In genomic region chr19:10517361-10517759, GRCh38 we compare ENCODE assay signal across 8 cellular contexts. TPM values are rescaled to one million over a fixed set of nuclear protein-coding genes. Genes with fewer than 3 reads are reported as not detected.
DNase-seq lines count a peak whose midpoint lies in the region; ATAC-seq and TF ChIP-seq lines count a peak whose summit lies in the region.

Gene S1PR5, minus strand, starts transcription at chr19:10517447. Its CDS starts 2,436 bp downstream, at chr19:10515011.

- DNase-seq in DMS 273 (lab: John Stamatoyannopoulos, UW; ENCODE audit: unreplicated experiment) (peak; percentile 73), DMS 273 treated with DMSO at 0.1 percent for 48 hours (lab: John Stamatoyannopoulos, UW) (no peak), NCI-H146 treated with DMSO at 0.1 percent for 48 hours (lab: John Stamatoyannopoulos, UW; ENCODE audit: unreplicated experiment) (peak; percentile 19), mammary epithelial cell (no peak), left lung (peak in 1 of 2 donors; percentile 80), upper lobe of left lung (peak in 1 of 2 donors; percentile 88), NCI-H1436 treated with DMSO at 0.1 percent for 48 hours (lab: John Stamatoyannopoulos, UW) (no peak)
- no peak for DNase-seq in stimulated activated CD4-positive, alpha-beta T cell treated with anti-CD3 and anti-CD28 coated beads, Interleukin-12 subunit alpha, Interleukin-12 subunit beta, amount 100 ng/mL, for 4 hours

- H3K27ac ChIP-seq in mammary epithelial cell (ENCODE audit: insufficient read depth, low read depth, low read length) (peak within 1 kb of the TSS; percentile 6), left lung (no peak within 1 kb of the TSS), upper lobe of left lung (peak within 1 kb of the TSS in 2 of 4 donors; percentile 4 to 36)

- ATAC-seq in left lung (peak; percentile 44), upper lobe of left lung (ENCODE audit: low FRiP score in 2 of 2) (peak in 1 of 2 donors; percentile 49)

- peak within 1 kb of the TSS; percentile 99 for H3K4me2 ChIP-seq in mammary epithelial cell (ENCODE audit: insufficient read depth, low read depth, low read length)

- 3% methylated on average over 7 of the region's 39 CpGs for WGBS in mammary epithelial cell (ENCODE audit: low coverage, missing lambda C conversion rate)
- 5 to 20% methylated on average over 1 to 28 of the region's 39 CpGs for WGBS in upper lobe of left lung, 2 donors

- in situ Hi-C loops in mammary epithelial cell (cut with MboI; ENCODE audit: low sequenced_read_pairs in 2 of 2), result no loop called here

- no TSS peak for BruUV-seq in mammary epithelial cell (replicated peaks; lab: Mats Ljungman, UMichigan)

- H2AFZ ChIP-seq in mammary epithelial cell (ENCODE audit: low read depth, low read length), result peak within 1 kb of the TSS; percentile 94

- H3K4me1 ChIP-seq in mammary epithelial cell (ENCODE audit: insufficient read depth, low read length), result peaks cover 24% of the 10 kb centered on the region
- peaks cover 11 to 29% of the 10 kb centered on the region in 2 donors for H3K4me1 ChIP-seq in left lung
- H3K4me1 ChIP-seq in upper lobe of left lung, result peaks cover 17 to 38% (median 22%) of the 10 kb centered on the region in 4 donors

- no peaks in the 10 kb centered on the region for H4K20me1 ChIP-seq in mammary epithelial cell (ENCODE audit: insufficient read depth, low read length)

- no peaks in the 10 kb centered on the region for H3K27me3 ChIP-seq in mammary epithelial cell (ENCODE audit: insufficient read depth, low read length)
- H3K27me3 ChIP-seq in left lung, result peaks cover 60 to 100% of the 10 kb centered on the region in 2 donors
- peaks cover 3 to 46% (median 31%) of the 10 kb centered on the region in 4 donors for H3K27me3 ChIP-seq in upper lobe of left lung

- H3K9me3 ChIP-seq in mammary epithelial cell (replicated peaks; ENCODE audit: insufficient read depth, low read length) (no peaks in the 10 kb centered on the region), left lung (no peaks in the 10 kb centered on the region), upper lobe of left lung (no peaks in the 10 kb centered on the region)

- CTCF ChIA-PET in mammary epithelial cell (lab: Charles Lee; ENCODE audit: low non-redundant PET), result interaction anchor here (0.5 kb wide), 1 partner anchor 177 kb away, joined by 18 read pairs; no protein-coding TSS in a partner anchor

- TF ChIP-seq CTCF in mammary epithelial cell (conservative IDR thresholded peaks at IDR 0.05 in 1 of 2, IDR thresholded peaks at IDR 0.05 in 1 of 2; ENCODE audit: extremely low read depth in 1 of 2, insufficient read depth in 1 of 2, low read depth in 1 of 2, low read length in 2 of 2), result no peak
- TF ChIP-seq CTCF in left lung (IDR thresholded peaks at IDR 0.05), result no peak
- TF ChIP-seq CTCF in upper lobe of left lung (IDR thresholded peaks at IDR 0.05), result no peak

- H3K36me3 ChIP-seq in mammary epithelial cell (ENCODE audit: insufficient read depth, low read length) (no peaks in the 10 kb centered on the region), left lung (no peaks in the 10 kb centered on the region), upper lobe of left lung (no peaks in the 10 kb centered on the region)

- dilution Hi-C loops in mammary epithelial cell (cut with HindIII; ENCODE audit: low sequenced_read_pairs), result loop anchor here (10.0 kb wide), 1 partner anchor 113 kb away; the partner anchor contains the start of gene CDC37

- H3K9ac ChIP-seq in mammary epithelial cell (ENCODE audit: insufficient read depth, low read length), result no peak within 1 kb of the TSS

- H3K4me3 ChIP-seq in mammary epithelial cell (replicated peaks in 1 of 3; ENCODE audit: insufficient read depth in 1 of 3, low read depth in 2 of 3, low read length in 3 of 3), result peak within 1 kb of the TSS; percentile 65 to 69 (median 66)
- H3K4me3 ChIP-seq in left lung, result peak within 1 kb of the TSS; percentile 26 to 29
- peak within 1 kb of the TSS; percentile 8 to 40 (median 32) for H3K4me3 ChIP-seq in upper lobe of left lung

- H3K79me2 ChIP-seq in mammary epithelial cell (ENCODE audit: insufficient read depth, low read length), result peaks cover 3% of the 10 kb centered on the region

- intact Hi-C loops in mammary epithelial cell (cut with micrococcal nuclease) (loop anchor here (2.0 kb wide), 1 partner anchor 15 kb away; the partner anchor contains the start of gene KEAP1), left lung (cut with DNase I) (no loop called here)

- TF ChIP-seq EP300 in upper lobe of left lung (IDR thresholded peaks at IDR 0.05), result no peak

- no peak for TF ChIP-seq POLR2A in upper lobe of left lung (IDR thresholded peaks at IDR 0.05)

RNA-seq across cellular contexts. Expression of gene S1PR5, which starts in this region (rescaled TPM):
- total RNA-seq in mammary epithelial cell (10 to 100 TPM in 1 of 2 donors, 1 to 10 TPM in 1; 8.5 to 12.2 TPM), left lung (1 to 10 TPM in 1 of 2 donors, under 1 TPM in 1; 0.92 to 1.8 TPM), upper lobe of left lung (1 to 10 TPM in 4 of 6 donors, under 1 TPM in 2; 0.49 to 2.7 (median 1.8) TPM)
- polyA plus RNA-seq in mammary epithelial cell, result 4.0 TPM
- polyA minus RNA-seq in mammary epithelial cell, result 1.5 TPM

Comparison
In these comparisons a context has a peak if more than half of its experiments do, and no peak if none do; other contexts are left out.
1. DNase-seq: peak in DMS 273 (single experiment) and NCI-H146 treated with DMSO at 0.1 percent for 48 hours (single experiment); none in DMS 273 treated with DMSO at 0.1 percent for 48 hours (single experiment), mammary epithelial cell (single experiment), NCI-H1436 treated with DMSO at 0.1 percent for 48 hours (single experiment) and stimulated activated CD4-positive, alpha-beta T cell treated with anti-CD3 and anti-CD28 coated beads, Interleukin-12 subunit alpha, Interleukin-12 subunit beta, amount 100 ng/mL, for 4 hours (single experiment).
2. Peak in every context shown above with its lines, with median percentiles within 50 percentile points of each other: H3K4me3 ChIP-seq.